Comparison of ENCODE assay signal across 8 cellular contexts in the genomic region with DNA sequence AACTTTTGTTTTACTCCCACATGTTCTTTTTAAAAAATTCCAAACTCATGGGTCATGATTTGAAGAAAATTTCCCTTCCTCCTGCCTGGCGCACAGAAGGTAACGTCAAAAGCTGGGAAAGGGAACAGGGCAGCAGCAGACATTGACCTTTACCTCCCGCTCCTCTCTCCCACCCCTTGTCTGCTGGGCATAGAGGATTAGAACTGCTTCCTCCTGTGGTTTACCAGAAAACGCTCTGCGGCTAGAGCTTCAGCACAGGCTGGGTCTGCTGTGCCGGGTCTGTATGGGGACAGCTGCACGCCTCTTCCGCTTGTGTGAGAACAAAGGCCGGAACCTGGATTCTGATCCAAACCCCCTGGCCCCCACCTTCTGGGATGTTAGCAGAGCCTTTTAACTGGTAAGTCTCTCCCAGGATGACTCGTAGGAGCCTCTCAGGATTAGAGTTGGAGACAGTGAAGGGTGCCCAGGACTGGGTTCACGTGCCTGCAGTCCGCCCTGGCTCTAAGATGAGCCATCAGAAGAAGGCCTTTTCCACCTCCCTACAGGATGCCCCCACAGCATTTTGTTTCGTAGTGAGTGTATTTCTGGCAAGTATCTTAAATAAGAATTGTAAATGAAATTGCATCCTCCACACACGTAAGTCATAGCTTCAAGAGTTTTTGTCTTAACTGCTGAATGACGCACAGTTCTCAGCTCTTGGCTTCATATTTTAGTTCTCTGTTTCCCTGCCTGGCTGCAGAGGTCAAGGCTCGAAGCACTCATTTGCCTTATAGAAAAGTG. TPM values are rescaled to one million over a fixed set of nuclear protein-coding genes. Genes with fewer than 3 reads are reported as not detected.
A peak's percentile ranks its signal among the peaks of the same experiment; 100 is the strongest.
DNase-seq lines count a peak whose midpoint lies in the region; ATAC-seq and TF ChIP-seq lines count a peak whose summit lies in the region.

No MANE protein-coding gene starts in this region.

- H3K9me3 ChIP-seq in HEK293 (ENCODE audit: control insufficient read depth, insufficient read depth, low read depth, low read length) (no peaks in the 10 kb centered on the region), T-helper 17 cell (ENCODE audit: control insufficient read depth, low read length, poor library complexity, severe bottlenecking) (no peaks in the 10 kb centered on the region), mammary epithelial cell (replicated peaks; ENCODE audit: insufficient read depth, low read length) (no peaks in the 10 kb centered on the region)

- DNase-seq in T-helper 17 cell (no peak), mammary epithelial cell (peak; percentile 57), mesothelial cell of epicardium (ENCODE audit: low spot score in 2 of 2, unreplicated experiment in 2 of 2) (no peak), NCI-H2171 treated with DMSO at 0.1 percent for 48 hours (lab: John Stamatoyannopoulos, UW) (no peak)
- peak; percentile 73 for DNase-seq in stimulated activated naive CD8-positive, alpha-beta T cell treated with anti-CD3 and anti-CD28 coated beads, Interleukin-15, Interleukin-2, amounts not matched to agents 100 U/mL and 50 U/mL, for 24 hours

- H3K4me3 Mint-ChIP-seq in T-helper 17 cell (peak overlapping the region; percentile 52), mesothelial cell of epicardium (no peak overlapping the region)

- intact Hi-C loops in mammary epithelial cell (cut with micrococcal nuclease) = no loop called here

- dilution Hi-C loops in mammary epithelial cell (cut with HindIII; ENCODE audit: low sequenced_read_pairs) = no loop called here

- BruUV-seq in mammary epithelial cell (replicated peaks; lab: Mats Ljungman, UMichigan) = no TSS peak

- H3K27me3 ChIP-seq in mammary epithelial cell (ENCODE audit: insufficient read depth, low read length) = no peaks in the 10 kb centered on the region

- H3K27ac ChIP-seq in HEK293 (ENCODE audit: extremely low read depth, low read depth, low read length) = no peak overlapping the region
- no peak overlapping the region for H3K27ac ChIP-seq in mammary epithelial cell (ENCODE audit: insufficient read depth, low read depth, low read length)

- peaks cover 42% of the 10 kb centered on the region for H3K4me1 Mint-ChIP-seq in T-helper 17 cell
- H3K4me1 Mint-ChIP-seq in mesothelial cell of epicardium = peaks cover 33% of the 10 kb centered on the region

- no peaks in the 10 kb centered on the region for H3K9me3 Mint-ChIP-seq in mesothelial cell of epicardium

- TF ChIP-seq CTCF in HEK293 (tag by site-specific recombination; IDR thresholded peaks at IDR 0.05) (no peak), mammary epithelial cell (conservative IDR thresholded peaks at IDR 0.05 in 1 of 2, IDR thresholded peaks at IDR 0.05 in 1 of 2; ENCODE audit: extremely low read depth in 1 of 2, insufficient read depth in 1 of 2, low read depth in 1 of 2, low read length in 2 of 2) (no peak), mesothelial cell of epicardium (IDR thresholded peaks at IDR 0.05; ENCODE audit: unreplicated experiment) (no peak)

- no peak overlapping the region for H3K9ac ChIP-seq in mammary epithelial cell (ENCODE audit: insufficient read depth, low read length)

- peak overlapping the region; percentile 65 for H3K4me2 ChIP-seq in mammary epithelial cell (ENCODE audit: insufficient read depth, low read depth, low read length)

- in situ Hi-C loops in mammary epithelial cell (cut with MboI; ENCODE audit: low sequenced_read_pairs in 2 of 2) = no loop called here

- CTCF ChIA-PET in HEK293 (lab: Yijun Ruan, JAX) = interaction anchor here (0.6 kb wide), 1 partner anchor 10 kb away, joined by 4 read pairs; no protein-coding TSS in a partner anchor
- CTCF ChIA-PET in mammary epithelial cell (lab: Charles Lee; ENCODE audit: low non-redundant PET) = no interaction called here

- H3K27ac Mint-ChIP-seq in T-helper 17 cell (no peak overlapping the region), mesothelial cell of epicardium (peak overlapping the region; percentile 78)

- H3K36me3 ChIP-seq in HEK293 (ENCODE audit: control insufficient read depth in 2 of 2, insufficient read depth in 1 of 2, low read length in 2 of 2) = peaks cover 0 to 19% of the 10 kb centered on the region in 2 experiments; a peak in 1 of 3 replicates
- H3K36me3 ChIP-seq in mammary epithelial cell (ENCODE audit: insufficient read depth, low read length) = no peaks in the 10 kb centered on the region

- H4K20me1 ChIP-seq in mammary epithelial cell (ENCODE audit: insufficient read depth, low read length) = no peaks in the 10 kb centered on the region

- H3K27me3 Mint-ChIP-seq in T-helper 17 cell = no peaks in the 10 kb centered on the region
- no peaks in the 10 kb centered on the region for H3K27me3 Mint-ChIP-seq in mesothelial cell of epicardium (ENCODE audit: low read depth)

- 33% methylated on average over 16 of the region's 16 CpGs for WGBS in mammary epithelial cell (ENCODE audit: low coverage, missing lambda C conversion rate)

- H3K4me3 ChIP-seq in HEK293 (ENCODE audit: low read depth, low read length) (no peak overlapping the region), mammary epithelial cell (replicated peaks in 1 of 3; ENCODE audit: insufficient read depth in 1 of 3, low read depth in 2 of 3, low read length in 3 of 3) (no peak overlapping the region)

- H3K4me1 ChIP-seq in HEK293 (ENCODE audit: control insufficient read depth, insufficient read depth, low read length) = peaks cover 4% of the 10 kb centered on the region; the same call in 1 of the 2 replicates
- peaks cover 19% of the 10 kb centered on the region for H3K4me1 ChIP-seq in mammary epithelial cell (ENCODE audit: insufficient read depth, low read length)

- POLR2A ChIA-PET in HEK293 (lab: Yijun Ruan, JAX) = no interaction called here

- ATAC-seq in T-helper 17 cell (peak; percentile 62), GM21825 (IDR thresholded peaks at IDR 0.05; ENCODE audit: unreplicated experiment) (no peak), HG03432 (IDR thresholded peaks at IDR 0.05; ENCODE audit: unreplicated experiment) (no peak)
- peak; percentile 84 for ATAC-seq in stimulated activated naive CD8-positive, alpha-beta T cell treated with anti-CD3 and anti-CD28 coated beads, Interleukin-15, Interleukin-2, amounts not matched to agents 100 U/mL and 50 U/mL, for 24 hours

- peaks cover 7% of the 10 kb centered on the region for H3K79me2 ChIP-seq in mammary epithelial cell (ENCODE audit: insufficient read depth, low read length)

- peak overlapping the region; percentile 73 for H2AFZ ChIP-seq in mammary epithelial cell (ENCODE audit: low read depth, low read length)

- H3K36me3 Mint-ChIP-seq in T-helper 17 cell (ENCODE audit: low read depth) (no peaks in the 10 kb centered on the region), mesothelial cell of epicardium (peaks cover 13% of the 10 kb centered on the region)

TF ChIP-seq in HEK293, 187 proteins besides CTCF, POLR2A, EP300 and RAD21:
- TF ChIP-seq ZSCAN16 (tag by site-specific recombination; IDR thresholded peaks at IDR 0.05) = 0 out of 2 replicates have a peak, but pooled peaks have one; percentile 27
- no peak for TF ChIP-seq ZFP37 (tag by site-specific recombination; IDR thresholded peaks at IDR 0.05)
- TF ChIP-seq PRDM1 (tag by site-specific recombination; IDR thresholded peaks at IDR 0.05) = no peak

RNA-seq across cellular contexts. Expression of gene H6PD, which starts 5.2 kb away (rescaled TPM):
- total RNA-seq in T-helper 17 cell (10 to 100 TPM; 16.1 to 19.2 TPM), mammary epithelial cell (10 to 100 TPM; 12.6 to 18.0 TPM), mesothelial cell of epicardium (71.2 to 74.6 TPM (median 73.1 TPM) in 3 replicates)
- polyA plus RNA-seq in mammary epithelial cell = 5.4 TPM
- 12.0 TPM for polyA minus RNA-seq in mammary epithelial cell

RNA-seq across cellular contexts. Expression of gene SPSB1, which starts 52.9 kb away (rescaled TPM):
- total RNA-seq in T-helper 17 cell (1 to 10 TPM; 7.7 to 9.2 TPM), mammary epithelial cell (10 to 100 TPM; 18.2 to 56.7 TPM), mesothelial cell of epicardium (22.0 to 24.8 TPM (median 23.9 TPM) in 3 replicates)
- polyA plus RNA-seq in mammary epithelial cell = 13.2 TPM
- polyA minus RNA-seq in mammary epithelial cell = 17.3 TPM

Comparison
In these comparisons a context has a peak if more than half of its experiments do, and no peak if none do; other contexts are left out.
1. ATAC-seq: peak in T-helper 17 cell (single experiment) and stimulated activated naive CD8-positive, alpha-beta T cell treated with anti-CD3 and anti-CD28 coated beads, Interleukin-15, Interleukin-2, amounts not matched to agents 100 U/mL and 50 U/mL, for 24 hours (single experiment); none in GM21825 (single experiment) and HG03432 (single experiment).
2. DNase-seq: peak in mammary epithelial cell (single experiment) and stimulated activated naive CD8-positive, alpha-beta T cell treated with anti-CD3 and anti-CD28 coated beads, Interleukin-15, Interleukin-2, amounts not matched to agents 100 U/mL and 50 U/mL, for 24 hours (single experiment); none in T-helper 17 cell (0 of 3), mesothelial cell of epicardium (0 of 2) and NCI-H2171 treated with DMSO at 0.1 percent for 48 hours (single experiment).